Comparison of ENCODE assay signal across 33 cellular contexts in genomic region chr7:153385502-153385901, GRCh38.
"Had no signal": no experiment of that assay in that cellular context is flagged by ENCODE, and none has a peak within 500 bp of the region (broad histone marks: within the 10 kb centered on the region; RNA-seq: fewer than 3 reads in every experiment).

No MANE protein-coding gene starts in this region.

- DNase-seq: activated B cell treated with CpG ODN at 0.5 μM for 24 hours; activated CD4-positive, alpha-beta memory T cell treated with anti-CD3 and anti-CD28 coated beads, Interleukin-2, amount 10 ng/mL, durations not matched to agents 7 days and 5 days; activated CD4-positive, alpha-beta T cell treated with anti-CD3 and anti-CD28 coated beads for 4 hours; activated CD4-positive, alpha-beta T cell treated with anti-CD3 and anti-CD28 coated beads, Interleukin-2, amount 50 U/mL, for 48 hours; activated CD4-positive, CD25-positive, alpha-beta regulatory T cell treated with anti-CD3 and anti-CD28 coated beads, Interleukin-2, amount 50 U/mL, for 72 hours; activated CD8-positive, alpha-beta memory T cell treated with anti-CD3 and anti-CD28 coated beads for 24 hours; activated CD8-positive, alpha-beta memory T cell treated with anti-CD3 and anti-CD28 coated beads, Interleukin-2, amount 10 ng/mL, durations not matched to agents 7 days and 5 days; activated CD8-positive, alpha-beta memory T cell treated with anti-CD3 and anti-CD28 coated beads, Interleukin-2, amount 50 U/mL, for 48 hours; activated CD8-positive, alpha-beta T cell treated with anti-CD3 and anti-CD28 coated beads, Interleukin-2, amount 10 ng/mL, durations not matched to agents 7 days and 5 days; activated effector memory CD4-positive, alpha-beta T cell treated with anti-CD3 and anti-CD28 coated beads, Interleukin-2, amount 50 U/mL, for 16 hours; activated gamma-delta T cell treated with Interleukin-2 at 50 U/mL for 16 hours; activated naive CD4-positive, alpha-beta T cell; activated naive CD4-positive, alpha-beta T cell treated with anti-CD3 and anti-CD28 coated beads for 36 hours; activated naive CD4-positive, alpha-beta T cell treated with anti-CD3 and anti-CD28 coated beads, Interleukin-2, amount 50 U/mL, for 16 hours; activated naive CD8-positive, alpha-beta T cell treated with anti-CD3 and anti-CD28 coated beads for 36 hours; activated T-cell treated with anti-CD3 and anti-CD28 coated beads, Interleukin-2, amount 50 U/mL, for 4 hours; activated T-cell treated with anti-CD3 and anti-CD28 coated beads, Interleukin-2, amount 50 U/mL, for 72 hours; adrenal gland; amniotic stem cell; aorta; body of pancreas; brain microvascular endothelial cell; central memory CD4-positive, alpha-beta T cell; T-cell; T-helper 17 cell had no signal

- H3K36me3 ChIP-seq: adrenal gland, brain microvascular endothelial cell, breast epithelium had no signal

- H3K27me3 Mint-ChIP-seq: activated B cell treated with CpG ODN at 0.5 μM for 24 hours; activated CD4-positive, alpha-beta memory T cell treated with anti-CD3 and anti-CD28 coated beads, Interleukin-2, amount 10 ng/mL, durations not matched to agents 7 days and 5 days; activated CD4-positive, alpha-beta T cell treated with anti-CD3 and anti-CD28 coated beads, Interleukin-2, amount 10 ng/mL, durations not matched to agents 24 days and 14 days; activated CD8-positive, alpha-beta memory T cell treated with anti-CD3 and anti-CD28 coated beads, Interleukin-2, amount 10 ng/mL, durations not matched to agents 7 days and 5 days; T-helper 17 cell had no signal

- H3K4me3 Mint-ChIP-seq: activated B cell treated with CpG ODN at 0.5 μM for 24 hours; activated CD4-positive, alpha-beta memory T cell treated with anti-CD3 and anti-CD28 coated beads, Interleukin-2, amount 10 ng/mL, durations not matched to agents 7 days and 5 days; activated CD4-positive, alpha-beta T cell treated with anti-CD3 and anti-CD28 coated beads, Interleukin-2, amount 10 ng/mL, durations not matched to agents 24 days and 14 days; activated CD8-positive, alpha-beta memory T cell treated with anti-CD3 and anti-CD28 coated beads, Interleukin-2, amount 10 ng/mL, durations not matched to agents 7 days and 5 days; activated CD8-positive, alpha-beta T cell treated with anti-CD3 and anti-CD28 coated beads, Interleukin-2, amount 10 ng/mL, durations not matched to agents 7 days and 5 days; activated naive CD4-positive, alpha-beta T cell treated with anti-CD3 and anti-CD28 coated beads for 36 hours; activated naive CD8-positive, alpha-beta T cell treated with anti-CD3 and anti-CD28 coated beads for 36 hours; activated T-cell treated with anti-CD3 and anti-CD28 coated beads, Interleukin-2, amount 50 U/mL, for 4 hours; activated T-cell treated with anti-CD3 and anti-CD28 coated beads, Interleukin-2, amount 50 U/mL, for 72 hours; activated T-helper 1 cell treated with anti-CD3 and anti-CD28 coated beads, Interleukin-12 subunit alpha, Interleukin-12 subunit beta, Interleukin-2, Interleukin-4 antibody, amounts not matched to agents 30 ng/mL and 10 ng/mL and 1 ng/mL, durations not matched to agents 14 hours and 24 hours and 36 hours; activated T-helper 17 cell treated with anti-CD3 and anti-CD28 coated beads, Interleukin-2, amount 50 U/mL, for 72 hours; T-cell; T-helper 17 cell had no signal

- ATAC-seq: activated CD8-positive, alpha-beta memory T cell treated with anti-CD3 and anti-CD28 coated beads, Interleukin-2, amount 10 ng/mL, durations not matched to agents 7 days and 5 days; activated CD8-positive, alpha-beta T cell treated with anti-CD3 and anti-CD28 coated beads, Interleukin-2, amount 10 ng/mL, durations not matched to agents 7 days and 5 days; activated naive CD4-positive, alpha-beta T cell treated with anti-CD3 and anti-CD28 coated beads, Interleukin-2, amount 50 U/mL, for 72 hours; activated T-cell treated with anti-CD3 and anti-CD28 coated beads, Interleukin-2, amount 50 U/mL, for 4 hours; activated T-cell treated with anti-CD3 and anti-CD28 coated beads, Interleukin-2, amount 50 U/mL, for 72 hours; activated T-helper 17 cell treated with anti-CD3 and anti-CD28 coated beads, Interleukin-2, amount 50 U/mL, for 72 hours; body of pancreas; T-cell; T-helper 17 cell had no signal

- FAIRE-seq: astrocyte, TTC549 had no signal

- H3K4me1 Mint-ChIP-seq: activated B cell treated with CpG ODN at 0.5 μM for 24 hours; activated CD4-positive, alpha-beta memory T cell treated with anti-CD3 and anti-CD28 coated beads, Interleukin-2, amount 10 ng/mL, durations not matched to agents 7 days and 5 days; activated CD4-positive, alpha-beta T cell treated with anti-CD3 and anti-CD28 coated beads, Interleukin-2, amount 10 ng/mL, durations not matched to agents 24 days and 14 days; activated CD8-positive, alpha-beta memory T cell treated with anti-CD3 and anti-CD28 coated beads, Interleukin-2, amount 10 ng/mL, durations not matched to agents 7 days and 5 days; activated naive CD8-positive, alpha-beta T cell treated with anti-CD3 and anti-CD28 coated beads for 36 hours; activated T-helper 17 cell treated with anti-CD3 and anti-CD28 coated beads, Interleukin-2, amount 50 U/mL, for 72 hours; T-cell; T-helper 17 cell had no signal

- H3K27me3 ChIP-seq: adrenal gland, body of pancreas, brain microvascular endothelial cell, breast epithelium had no signal

- H3K27ac ChIP-seq: adrenal gland, body of pancreas, brain microvascular endothelial cell, breast epithelium, VCaP had no signal

- H3K9me3 ChIP-seq: adrenal gland, body of pancreas had no signal

- H3K4me1 ChIP-seq: adrenal gland, breast epithelium had no signal

- H3K36me3 Mint-ChIP-seq: activated CD8-positive, alpha-beta memory T cell treated with anti-CD3 and anti-CD28 coated beads, Interleukin-2, amount 10 ng/mL, durations not matched to agents 7 days and 5 days; activated naive CD8-positive, alpha-beta T cell treated with anti-CD3 and anti-CD28 coated beads for 36 hours; T-cell had no signal

- H3K27ac Mint-ChIP-seq: activated B cell treated with CpG ODN at 0.5 μM for 24 hours; activated CD4-positive, alpha-beta memory T cell treated with anti-CD3 and anti-CD28 coated beads, Interleukin-2, amount 10 ng/mL, durations not matched to agents 7 days and 5 days; activated CD4-positive, alpha-beta T cell treated with anti-CD3 and anti-CD28 coated beads, Interleukin-2, amount 10 ng/mL, durations not matched to agents 24 days and 14 days; activated CD8-positive, alpha-beta memory T cell treated with anti-CD3 and anti-CD28 coated beads, Interleukin-2, amount 10 ng/mL, durations not matched to agents 7 days and 5 days; activated CD8-positive, alpha-beta T cell treated with anti-CD3 and anti-CD28 coated beads, Interleukin-2, amount 10 ng/mL, durations not matched to agents 7 days and 5 days; activated naive CD4-positive, alpha-beta T cell treated with anti-CD3 and anti-CD28 coated beads for 36 hours; activated naive CD4-positive, alpha-beta T cell treated with anti-CD3 and anti-CD28 coated beads, Interleukin-2, amount 50 U/mL, for 72 hours; activated naive CD8-positive, alpha-beta T cell treated with anti-CD3 and anti-CD28 coated beads for 36 hours; activated T-cell treated with anti-CD3 and anti-CD28 coated beads, Interleukin-2, amount 50 U/mL, for 72 hours; activated T-helper 1 cell treated with anti-CD3 and anti-CD28 coated beads, Interleukin-12 subunit alpha, Interleukin-12 subunit beta, Interleukin-2, Interleukin-4 antibody, amounts not matched to agents 30 ng/mL and 10 ng/mL and 1 ng/mL, durations not matched to agents 14 hours and 24 hours and 36 hours; activated T-helper 17 cell treated with anti-CD3 and anti-CD28 coated beads, Interleukin-2, amount 50 U/mL, for 72 hours; T-cell; T-helper 17 cell had no signal

- H3K4me3 ChIP-seq: adrenal gland, body of pancreas, breast epithelium had no signal
